Comparison of ENCODE assay signal across 8 cellular contexts in the genomic region with DNA sequence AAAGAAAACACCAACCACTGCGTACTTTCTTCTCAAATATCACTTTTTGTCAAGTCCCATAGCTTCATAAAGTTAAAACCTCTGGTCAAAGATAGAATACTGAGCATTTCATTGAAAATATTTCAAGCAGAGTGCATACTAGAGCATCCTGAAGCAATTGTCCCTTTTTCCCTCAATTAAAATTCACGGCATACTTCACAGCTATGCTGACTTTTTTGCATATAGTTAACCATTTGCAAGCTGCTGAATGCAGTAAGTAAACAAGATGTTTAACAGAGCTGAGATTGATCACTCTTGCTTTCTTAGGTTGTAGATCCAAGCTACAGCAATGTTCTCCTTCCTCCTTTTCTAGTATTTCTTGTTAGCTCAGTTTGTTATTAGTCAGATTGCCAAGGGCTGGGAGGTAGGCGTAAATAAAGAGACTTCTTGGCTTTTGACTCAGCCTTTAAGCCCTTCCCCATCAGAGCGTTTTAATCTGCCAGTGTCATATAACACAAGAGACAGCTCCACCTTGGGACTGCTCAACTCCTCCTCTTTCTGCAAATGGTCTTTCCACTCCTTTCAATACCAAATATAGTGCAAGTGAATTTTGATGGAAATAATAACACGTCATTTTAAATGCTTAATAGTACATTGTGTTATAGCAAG. TPM values are rescaled to one million over a fixed set of nuclear protein-coding genes. Genes with fewer than 3 reads are reported as not detected.
DNase-seq lines count a peak whose midpoint lies in the region; ATAC-seq and TF ChIP-seq lines count a peak whose summit lies in the region.

A gene with protein sequence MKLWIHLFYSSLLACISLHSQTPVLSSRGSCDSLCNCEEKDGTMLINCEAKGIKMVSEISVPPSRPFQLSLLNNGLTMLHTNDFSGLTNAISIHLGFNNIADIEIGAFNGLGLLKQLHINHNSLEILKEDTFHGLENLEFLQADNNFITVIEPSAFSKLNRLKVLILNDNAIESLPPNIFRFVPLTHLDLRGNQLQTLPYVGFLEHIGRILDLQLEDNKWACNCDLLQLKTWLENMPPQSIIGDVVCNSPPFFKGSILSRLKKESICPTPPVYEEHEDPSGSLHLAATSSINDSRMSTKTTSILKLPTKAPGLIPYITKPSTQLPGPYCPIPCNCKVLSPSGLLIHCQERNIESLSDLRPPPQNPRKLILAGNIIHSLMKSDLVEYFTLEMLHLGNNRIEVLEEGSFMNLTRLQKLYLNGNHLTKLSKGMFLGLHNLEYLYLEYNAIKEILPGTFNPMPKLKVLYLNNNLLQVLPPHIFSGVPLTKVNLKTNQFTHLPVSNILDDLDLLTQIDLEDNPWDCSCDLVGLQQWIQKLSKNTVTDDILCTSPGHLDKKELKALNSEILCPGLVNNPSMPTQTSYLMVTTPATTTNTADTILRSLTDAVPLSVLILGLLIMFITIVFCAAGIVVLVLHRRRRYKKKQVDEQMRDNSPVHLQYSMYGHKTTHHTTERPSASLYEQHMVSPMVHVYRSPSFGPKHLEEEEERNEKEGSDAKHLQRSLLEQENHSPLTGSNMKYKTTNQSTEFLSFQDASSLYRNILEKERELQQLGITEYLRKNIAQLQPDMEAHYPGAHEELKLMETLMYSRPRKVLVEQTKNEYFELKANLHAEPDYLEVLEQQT (minus strand): TSS at position 421 of the 648 bp plus-strand sequence. CDS start 2,911 bp downstream, outside the sequence.

- H3K27ac ChIP-seq in adrenal gland: no peak within 1 kb of the TSS

- ATAC-seq in GM21786 (IDR thresholded peaks at IDR 0.05; ENCODE audit: unreplicated experiment) (no peak), GM18873 (IDR thresholded peaks at IDR 0.05; ENCODE audit: low FRiP score, unreplicated experiment) (no peak)

- no peaks in the 10 kb centered on the region for H3K27me3 ChIP-seq in adrenal gland

- DNase-seq in COLO668 (lab: John Stamatoyannopoulos, UW; ENCODE audit: unreplicated experiment): peak; percentile 35
- peak; percentile 73 for DNase-seq in NCI-H1105 treated with DMSO at 0.1 percent for 48 hours (lab: John Stamatoyannopoulos, UW)
- peak; percentile 25 for DNase-seq in amniotic stem cell (lab: John Stamatoyannopoulos, UW)
- peak; percentile 73 for DNase-seq in left kidney (ENCODE audit: low read depth, low spot score)
- no peak for DNase-seq in activated effector memory CD4-positive, alpha-beta T cell treated with anti-CD3 and anti-CD28 coated beads, Interleukin-2, amount 50 U/mL, for 16 hours
- no peak for DNase-seq in adrenal gland

- no peak for TF ChIP-seq POLR2A in adrenal gland (IDR thresholded peaks at IDR 0.05)

- WGBS in adrenal gland, 4 donors: 25 to 30% (median 28%) methylated on average over 5 of the region's 5 CpGs

- no peak within 1 kb of the TSS for H3K4me3 ChIP-seq in adrenal gland

- no peaks in the 10 kb centered on the region for H3K9me3 ChIP-seq in adrenal gland (replicated peaks in 1 of 3)

- intact Hi-C loops in adrenal gland (cut with DNase I): no loop called here

- no peak for TF ChIP-seq CTCF in adrenal gland (IDR thresholded peaks at IDR 0.05)

- no peaks in the 10 kb centered on the region for H3K4me1 ChIP-seq in adrenal gland (replicated peaks in 1 of 2)

- no peaks in the 10 kb centered on the region for H3K36me3 ChIP-seq in adrenal gland (replicated peaks in 1 of 2)

RNA-seq across cellular contexts. Expression of the gene that starts here (rescaled TPM):
- 1 to 10 TPM in 1 of 8 donors, under 1 TPM in 7; 0.10 to 1.0 (median 0.40) TPM for total RNA-seq in adrenal gland
- polyA plus RNA-seq in adrenal gland: under 1 TPM; 0.10 to 0.48 (median 0.13) TPM

Comparison
In these comparisons a context has a peak if more than half of its experiments do, and no peak if none do; other contexts are left out.
1. DNase-seq: peak in COLO668 (single experiment), NCI-H1105 treated with DMSO at 0.1 percent for 48 hours (single experiment), amniotic stem cell (single experiment) and left kidney (single experiment); none in activated effector memory CD4-positive, alpha-beta T cell treated with anti-CD3 and anti-CD28 coated beads, Interleukin-2, amount 50 U/mL, for 16 hours (single experiment) and adrenal gland (0 of 7).